16 cellular contexts compared by ENCODE assay signal in the genomic region with DNA sequence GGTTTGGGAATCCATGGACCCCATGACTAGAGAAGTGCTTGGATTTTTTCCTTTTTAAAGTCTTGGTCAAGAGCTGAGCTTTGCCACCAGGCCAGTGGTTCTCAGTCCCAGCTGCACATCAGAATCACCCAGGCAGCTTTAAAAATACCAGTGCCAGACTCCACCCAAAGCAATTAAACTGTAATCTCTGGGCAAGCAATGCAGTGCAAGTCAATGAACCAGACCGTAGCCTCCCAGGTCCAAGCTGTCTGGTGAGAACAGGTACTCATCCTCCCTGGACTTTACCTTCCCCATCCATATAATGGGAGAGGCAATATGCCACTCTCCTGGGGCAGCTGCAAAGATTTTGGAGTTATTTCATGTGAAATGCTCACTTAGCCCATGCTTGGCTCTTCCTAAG.
DNase-seq lines count a peak whose midpoint lies in the region; ATAC-seq and TF ChIP-seq lines count a peak whose summit lies in the region.
"Had no signal": no experiment of that assay in that cellular context is flagged by ENCODE, and none has a peak within 500 bp of the region (broad histone marks: within the 10 kb centered on the region; RNA-seq: fewer than 3 reads in every experiment).

No MANE protein-coding gene starts in this region.

- no peak overlapping the region for H2BK12ac ChIP-seq in trophoblast cell (ENCODE audit: low read length)

- no CpG with 5 or more reads among the region's 1 CpG for WGBS in trophoblast cell (ENCODE audit: extremely low coverage, insufficient coverage, insufficient read length)

- H3K79me2 ChIP-seq in PC-3 (ENCODE audit: low read length) (no peaks in the 10 kb centered on the region), parathyroid adenoma (no peaks in the 10 kb centered on the region), trophoblast cell (ENCODE audit: control insufficient read depth, insufficient read depth, low read length, poor library complexity) (no peaks in the 10 kb centered on the region)

- no peak overlapping the region for H2BK120ac ChIP-seq in trophoblast cell (ENCODE audit: insufficient read depth, low read length, poor library complexity)

- TF ChIP-seq CTCF in left ventricle myocardium inferior (IDR thresholded peaks at IDR 0.05; ENCODE audit: borderline replicate concordance): no peak
- no peak for TF ChIP-seq CTCF in PC-3 (conservative IDR thresholded peaks at IDR 0.05; ENCODE audit: low read depth, low read length)
- no peak for TF ChIP-seq CTCF in parathyroid adenoma (IDR thresholded peaks at IDR 0.05)

- BruUV-seq in PC-3 (replicated peaks; lab: Mats Ljungman, UMichigan): no TSS peak

- no peak overlapping the region for H4K12ac ChIP-seq in trophoblast cell (ENCODE audit: low read depth, low read length)

- DNase-seq in left cardiac atrium: no peak
- no peak for DNase-seq in left ventricle myocardium inferior
- DNase-seq in PC-3: no peak
- no peak for DNase-seq in stimulated activated naive CD4-positive, alpha-beta T cell (lab: John Stamatoyannopoulos, UW)
- no peak for DNase-seq in trophoblast cell
- DNase-seq: CD8-positive, alpha-beta T cell; COR-L47; DMS 273 treated with DMSO at 0.1 percent for 48 hours; DMS53; DND-41; EL; GM23248; HCEC 1CT had no signal

- no peak overlapping the region for H2BK5ac ChIP-seq in trophoblast cell (ENCODE audit: low read depth, low read length, poor library complexity)

- no peaks in the 10 kb centered on the region for H3K9me2 ChIP-seq in PC-3 (replicated peaks; ENCODE audit: low read length)

- no peak overlapping the region for H3K4ac ChIP-seq in trophoblast cell (ENCODE audit: low read depth, low read length)

- H4K91ac ChIP-seq in trophoblast cell (ENCODE audit: low read depth, low read length): no peak overlapping the region

- H4K8ac ChIP-seq in trophoblast cell (ENCODE audit: low read depth, low read length): no peak overlapping the region

- no peak overlapping the region for H3K14ac ChIP-seq in trophoblast cell (ENCODE audit: low read length)

- CTCF ChIA-PET in PC-3 (lab: Charles Lee): no interaction called here

- no peak overlapping the region for H3K18ac ChIP-seq in trophoblast cell (ENCODE audit: low read length)

- no peaks in the 10 kb centered on the region for H3F3A ChIP-seq in PC-3 (ENCODE audit: low read length, unreplicated experiment)

- no peak overlapping the region for H2AK5ac ChIP-seq in trophoblast cell (ENCODE audit: low read length)

- H3K27ac ChIP-seq in left ventricle myocardium inferior (replicated peaks): no peak overlapping the region
- no peak overlapping the region for H3K27ac ChIP-seq in PC-3 (ENCODE audit: low read length)
- H3K27ac ChIP-seq in parathyroid adenoma: no peak overlapping the region
- H3K27ac ChIP-seq in trophoblast cell (ENCODE audit: low read depth, low read length): no peak overlapping the region
- H3K27ac ChIP-seq: BLaER1 treated with 17β-estradiol and CSF1 and Interleukin-3, amounts not matched to agents 10 nM and 100 nM; GM23248 had no signal

- no peaks in the 10 kb centered on the region for H3K9me3 ChIP-seq in left ventricle myocardium inferior (replicated peaks)
- no peaks in the 10 kb centered on the region for H3K9me3 ChIP-seq in PC-3 (ENCODE audit: low read length)
- H3K9me3 ChIP-seq in parathyroid adenoma (ENCODE audit: control insufficient read depth, low read length): no peaks in the 10 kb centered on the region
- no peaks in the 10 kb centered on the region for H3K9me3 ChIP-seq in trophoblast cell (ENCODE audit: insufficient read depth, low read depth, low read length)
- H3K9me3 ChIP-seq: BLaER1 treated with 17β-estradiol and CSF1 and Interleukin-3, amounts not matched to agents 10 nM and 100 nM had no signal

- H3K4me1 ChIP-seq in left ventricle myocardium inferior (no peaks in the 10 kb centered on the region), PC-3 (ENCODE audit: insufficient read depth, low read length) (no peaks in the 10 kb centered on the region), parathyroid adenoma (peaks cover 20% of the 10 kb centered on the region), trophoblast cell (ENCODE audit: control insufficient read depth in 1 of 2, insufficient read depth in 2 of 2, low read length in 2 of 2) (peaks cover 0 to 2% of the 10 kb centered on the region in 2 experiments)

- H3K4me3 ChIP-seq in left ventricle myocardium inferior: no peak overlapping the region
- H3K4me3 ChIP-seq in PC-3 (ENCODE audit: low read length): no peak overlapping the region
- H3K4me3 ChIP-seq in parathyroid adenoma (ENCODE audit: low read depth, low read length): no peak overlapping the region
- no peak overlapping the region for H3K4me3 ChIP-seq in trophoblast cell (ENCODE audit: low read depth, low read length)
- H3K4me3 ChIP-seq: BLaER1 treated with 17β-estradiol and CSF1 and Interleukin-3, amounts not matched to agents 10 nM and 100 nM; GM12878; GM23248 had no signal

- intact Hi-C loops in left cardiac atrium (cut with DNase I) (no loop called here), left ventricle myocardium inferior (cut with micrococcal nuclease) (no loop called here), PC-3 (cut with micrococcal nuclease) (no loop called here)

- H3K4me2 ChIP-seq in PC-3 (ENCODE audit: low read length) (no peak overlapping the region), parathyroid adenoma (ENCODE audit: low read length) (no peak overlapping the region), trophoblast cell (ENCODE audit: low read length) (no peak overlapping the region)
- H3K4me2 ChIP-seq: BLaER1 treated with 17β-estradiol and CSF1 and Interleukin-3, amounts not matched to agents 10 nM and 100 nM had no signal

- H2AFZ ChIP-seq in PC-3 (ENCODE audit: low read length): no peak overlapping the region
- peak overlapping the region; percentile 5 for H2AFZ ChIP-seq in parathyroid adenoma
- H2AFZ ChIP-seq in trophoblast cell (ENCODE audit: insufficient read depth, low read length, poor library complexity): no peak overlapping the region
- H2AFZ ChIP-seq: GM23248 had no signal

- no peak overlapping the region for H3K9ac ChIP-seq in PC-3 (ENCODE audit: low read length)
- H3K9ac ChIP-seq in parathyroid adenoma: no peak overlapping the region
- no peak overlapping the region for H3K9ac ChIP-seq in trophoblast cell (ENCODE audit: low read length)
- H3K9ac ChIP-seq: BLaER1 treated with 17β-estradiol and CSF1 and Interleukin-3, amounts not matched to agents 10 nM and 100 nM; GM23248 had no signal

- H3K23ac ChIP-seq in trophoblast cell (ENCODE audit: low read length): no peak overlapping the region

- H3K27me3 ChIP-seq in left ventricle myocardium inferior (ENCODE audit: low read depth) (no peaks in the 10 kb centered on the region), PC-3 (ENCODE audit: low read length) (no peaks in the 10 kb centered on the region), parathyroid adenoma (ENCODE audit: control insufficient read depth, insufficient read depth, low read length) (no peaks in the 10 kb centered on the region), trophoblast cell (ENCODE audit: insufficient read depth, low read length) (no peaks in the 10 kb centered on the region)
- H3K27me3 ChIP-seq: BLaER1 treated with 17β-estradiol and CSF1 and Interleukin-3, amounts not matched to agents 10 nM and 100 nM had no signal

- ATAC-seq in left cardiac atrium (peak; percentile 44 to 50), PC-3 (0 out of 2 replicates have a peak, but pooled peaks have one; percentile 24)
- ATAC-seq: CD8-positive, alpha-beta T cell; GM12878 had no signal

- H3K36me3 ChIP-seq in left ventricle myocardium inferior (no peaks in the 10 kb centered on the region), PC-3 (ENCODE audit: low read depth, low read length) (no peaks in the 10 kb centered on the region), parathyroid adenoma (ENCODE audit: control insufficient read depth, insufficient read depth, low read length) (no peaks in the 10 kb centered on the region), trophoblast cell (ENCODE audit: control insufficient read depth in 1 of 2, insufficient read depth in 2 of 2, low read length in 2 of 2) (no peaks in the 10 kb centered on the region)
- H3K36me3 ChIP-seq: BLaER1 treated with 17β-estradiol and CSF1 and Interleukin-3, amounts not matched to agents 10 nM and 100 nM had no signal

- no peaks in the 10 kb centered on the region for H3K79me1 ChIP-seq in trophoblast cell (ENCODE audit: low read length)

- POLR2A ChIA-PET in PC-3 (lab: Charles Lee; ENCODE audit: unreplicated experiment): no interaction called here

- H4K20me1 ChIP-seq in PC-3 (ENCODE audit: low read length): no peaks in the 10 kb centered on the region
- H4K20me1 ChIP-seq: BLaER1 treated with 17β-estradiol and CSF1 and Interleukin-3, amounts not matched to agents 10 nM and 100 nM had no signal
